In genomic region chr1:23395162-23395724, GRCh38 we compare ENCODE assay signal across 2 cellular contexts.
TF ChIP-seq lines count a peak whose summit lies in the region.

No MANE protein-coding gene starts in this region.

TF ChIP-seq in liver, 16 proteins besides CTCF, POLR2A, EP300 and RAD21:
- no peak for TF ChIP-seq HNF4A (conservative IDR thresholded peaks at IDR 0.05)
- TF ChIP-seq MAX (IDR thresholded peaks at IDR 0.05): no peak
- TF ChIP-seq ZBTB33 (IDR thresholded peaks at IDR 0.05): no peak
- no peak for TF ChIP-seq YY1 (IDR thresholded peaks at IDR 0.05)
- TF ChIP-seq NR2F2 (IDR thresholded peaks at IDR 0.05): no peak
- TF ChIP-seq EGR1 (IDR thresholded peaks at IDR 0.05; ENCODE audit: low read depth in 2 of 2): no peak
- TF ChIP-seq REST (IDR thresholded peaks at IDR 0.05): no peak
- TF ChIP-seq GABPA (IDR thresholded peaks at IDR 0.05 in 1 of 2, conservative IDR thresholded peaks at IDR 0.05 in 1 of 2): no peak
- TF ChIP-seq TAF1 (conservative IDR thresholded peaks at IDR 0.05): no peak
- no peak for TF ChIP-seq ATF3 (IDR thresholded peaks at IDR 0.05)
- TF ChIP-seq JUND (IDR thresholded peaks at IDR 0.05): no peak
- no peak for TF ChIP-seq HNF4G (IDR thresholded peaks at IDR 0.05)
- TF ChIP-seq FOXA2 (IDR thresholded peaks at IDR 0.05): no peak
- no peak for TF ChIP-seq FOXA1 (IDR thresholded peaks at IDR 0.05)
TF ChIP-seq in liver: peak in this region for 0.

TF ChIP-seq in HepG2, 621 proteins besides CTCF, POLR2A, EP300 and RAD21:
- TF ChIP-seq TOPORS (CRISPR knock-in tag; IDR thresholded peaks at IDR 0.05) (no peak), ZBTB1 (CRISPR knock-in tag; IDR thresholded peaks at IDR 0.05; ENCODE audit: borderline replicate concordance) (no peak), SIN3B (IDR thresholded peaks at IDR 0.05; ENCODE audit: low read length) (no peak), ZMAT5 (CRISPR knock-in tag; IDR thresholded peaks at IDR 0.05; ENCODE audit: borderline replicate concordance, low read depth) (no peak), ZNF704 (CRISPR knock-in tag; IDR thresholded peaks at IDR 0.05; ENCODE audit: borderline replicate concordance) (no peak), ZNF737 (CRISPR knock-in tag; IDR thresholded peaks at IDR 0.05; ENCODE audit: borderline replicate concordance) (no peak), ZNF577 (CRISPR knock-in tag; IDR thresholded peaks at IDR 0.05; ENCODE audit: borderline replicate concordance, low read depth) (no peak), ZBTB34 (CRISPR knock-in tag; IDR thresholded peaks at IDR 0.05) (no peak), HOXA3 (CRISPR knock-in tag; IDR thresholded peaks at IDR 0.05) (no peak), ZNF652 (CRISPR knock-in tag; IDR thresholded peaks at IDR 0.05; ENCODE audit: borderline replicate concordance, low read depth) (no peak), ZNF205 (CRISPR knock-in tag; IDR thresholded peaks at IDR 0.05) (no peak), ELF1 (CRISPR knock-in tag; IDR thresholded peaks at IDR 0.05) (no peak), ATM (IDR thresholded peaks at IDR 0.05; ENCODE audit: borderline replicate concordance) (no peak), NFIB (CRISPR knock-in tag; IDR thresholded peaks at IDR 0.05; ENCODE audit: borderline replicate concordance) (no peak), NFRKB (IDR thresholded peaks at IDR 0.05) (no peak), ZNF724P (CRISPR knock-in tag; IDR thresholded peaks at IDR 0.05; ENCODE audit: borderline replicate concordance) (no peak), ZNF383 (CRISPR knock-in tag; IDR thresholded peaks at IDR 0.05; ENCODE audit: borderline replicate concordance) (no peak), ZFP41 (CRISPR knock-in tag; IDR thresholded peaks at IDR 0.05; ENCODE audit: borderline replicate concordance) (no peak), AHR (CRISPR knock-in tag; IDR thresholded peaks at IDR 0.05) (no peak)
